In the genomic region with DNA sequence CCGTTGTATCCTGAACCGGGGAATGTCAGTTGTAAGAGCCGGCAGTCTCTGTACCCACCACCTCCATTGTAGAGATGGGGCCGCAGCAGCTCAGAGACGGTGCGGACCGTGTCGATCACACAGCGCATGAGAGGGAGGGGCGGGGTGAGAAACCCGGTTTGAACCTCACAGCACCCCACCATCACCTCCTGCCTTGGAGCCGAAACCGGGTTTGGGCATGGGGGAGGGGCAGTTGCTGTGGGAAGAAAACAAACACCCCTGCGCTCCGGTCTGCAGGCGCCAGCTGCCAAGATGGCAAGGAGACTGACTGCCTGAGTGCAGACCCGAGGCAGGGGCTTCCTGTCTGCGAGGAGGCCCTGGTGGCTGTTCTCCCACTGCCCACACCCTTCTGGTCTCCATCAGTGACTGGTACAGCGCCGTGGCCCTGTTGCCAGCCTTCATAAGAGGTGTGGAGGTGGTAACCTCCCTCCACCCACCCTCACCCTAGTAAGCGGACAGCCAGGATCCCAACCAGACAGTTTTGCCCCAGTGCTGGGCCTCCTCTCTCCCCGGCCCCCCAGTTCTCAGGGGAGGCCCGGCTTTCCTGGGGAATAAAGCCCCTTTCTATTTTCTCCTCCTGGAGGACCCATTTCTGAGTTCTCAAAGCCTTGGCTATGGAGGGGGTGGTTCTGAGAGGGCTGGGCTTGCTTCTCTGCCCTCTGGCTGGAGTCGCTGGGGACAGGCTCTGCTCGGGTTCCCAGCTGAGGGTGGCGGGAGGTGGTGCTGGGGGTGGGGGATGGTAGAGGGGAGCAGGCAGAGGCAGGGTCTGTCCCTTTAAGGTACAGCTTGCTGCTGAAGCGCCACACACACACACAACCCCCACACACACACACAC, we compare ENCODE assay signal across 9 cellular contexts.
DNase-seq lines count a peak whose midpoint lies in the region; ATAC-seq and TF ChIP-seq lines count a peak whose summit lies in the region.
"Had no signal": no experiment of that assay in that cellular context is flagged by ENCODE, and none has a peak within 500 bp of the region (broad histone marks: within the 10 kb centered on the region; RNA-seq: fewer than 3 reads in every experiment).

No MANE protein-coding gene starts in this region.

- H3K27me3 ChIP-seq in right atrium auricular region (no peaks in the 10 kb centered on the region), mesenchymal stem cell (ENCODE audit: control insufficient read depth in 1 of 2, insufficient read depth in 1 of 2, low read length in 2 of 2) (peaks cover 33 to 67% of the 10 kb centered on the region in 2 experiments), uterus (no peaks in the 10 kb centered on the region)

- H3K4me3 ChIP-seq in right atrium auricular region (peak overlapping the region in 1 of 2 donors; percentile 48), mesenchymal stem cell (ENCODE audit: insufficient read depth in 1 of 2, low read depth in 1 of 2, low read length in 2 of 2) (peak overlapping the region in 1 of 2 experiments; percentile 58), uterus (peak overlapping the region; percentile 0 to 48)

- H2AFZ ChIP-seq in mesenchymal stem cell (ENCODE audit: low read depth, low read length): peak overlapping the region; percentile 63

- peak overlapping the region; percentile 60 to 98 for H2BK12ac ChIP-seq in mesenchymal stem cell (ENCODE audit: low read length in 2 of 2)

- H3K36me3 ChIP-seq in right atrium auricular region (no peaks in the 10 kb centered on the region), mesenchymal stem cell (ENCODE audit: control insufficient read depth in 1 of 2, insufficient read depth in 2 of 2, low read depth in 1 of 2, low read length in 2 of 2) (no peaks in the 10 kb centered on the region), uterus (no peaks in the 10 kb centered on the region)

- peak overlapping the region; percentile 97 for H4K91ac ChIP-seq in mesenchymal stem cell (ENCODE audit: low read length)

- H2BK15ac ChIP-seq in mesenchymal stem cell (ENCODE audit: low read depth, poor library complexity, severe bottlenecking): peak overlapping the region; percentile 97

- H4K8ac ChIP-seq in mesenchymal stem cell (ENCODE audit: low read length): peak overlapping the region; percentile 99

- no peaks in the 10 kb centered on the region for H3K79me1 ChIP-seq in mesenchymal stem cell (replicated peaks; ENCODE audit: low read length, poor library complexity, severe bottlenecking)

- no peak overlapping the region for H3K9ac ChIP-seq in mesenchymal stem cell (ENCODE audit: low read length)

- H3K4me1 ChIP-seq in right atrium auricular region (peaks cover 0 to 20% of the 10 kb centered on the region in 2 donors), mesenchymal stem cell (ENCODE audit: control insufficient read depth, insufficient read depth, low read depth, low read length) (peaks cover 21% of the 10 kb centered on the region), uterus (peaks cover 0 to 16% of the 10 kb centered on the region in 2 donors)

- no peak overlapping the region for H2AK5ac ChIP-seq in mesenchymal stem cell (ENCODE audit: low read length, severe bottlenecking)

- H3K4me2 ChIP-seq in mesenchymal stem cell (ENCODE audit: low read length, poor library complexity, severe bottlenecking): no peak overlapping the region

- H3K27ac ChIP-seq in right atrium auricular region: no peak overlapping the region
- no peak overlapping the region for H3K27ac ChIP-seq in mesenchymal stem cell (ENCODE audit: low read length, poor library complexity, severe bottlenecking)
- peak overlapping the region; percentile 79 to 82 for H3K27ac ChIP-seq in uterus

- ATAC-seq in Right ventricle myocardium inferior: peak; percentile 38
- ATAC-seq in GM21619 (IDR thresholded peaks at IDR 0.05; ENCODE audit: unreplicated experiment): no peak
- ATAC-seq in GM18517 (IDR thresholded peaks at IDR 0.05; ENCODE audit: unreplicated experiment): no peak

- peak overlapping the region; percentile 42 to 87 for H3K4ac ChIP-seq in mesenchymal stem cell (ENCODE audit: low read depth in 1 of 2, low read length in 2 of 2)

- H3K14ac ChIP-seq in mesenchymal stem cell (ENCODE audit: low read length in 2 of 2): peak overlapping the region in 1 of 2 experiments; percentile 23

- intact Hi-C loops in Right ventricle myocardium inferior (cut with DNase I): no loop called here
- intact Hi-C loops in uterus (cut with DNase I; ENCODE audit: low total_unique reads): no loop called here

- DNase-seq in Right ventricle myocardium inferior (ENCODE audit: missing footprints): no peak
- DNase-seq in right atrium auricular region (ENCODE audit: low spot score): no peak
- peak; percentile 31 for DNase-seq in activated naive CD4-positive, alpha-beta T cell treated with anti-CD3 and anti-CD28 coated beads, Interleukin-2, amount 50 U/mL, for 16 hours
- no peak for DNase-seq in mesenchymal stem cell
- DNase-seq in uterus: peak; percentile 47 to 54
- no peak for DNase-seq in Kasumi-1 (lab: John Stamatoyannopoulos, UW)
- DNase-seq: T1000 had no signal

- H3K18ac ChIP-seq in mesenchymal stem cell (ENCODE audit: low read depth in 1 of 2, low read length in 2 of 2): peak overlapping the region; percentile 74 to 96

- H3K9me3 ChIP-seq in right atrium auricular region (no peaks in the 10 kb centered on the region), mesenchymal stem cell (ENCODE audit: control insufficient read depth, low read length) (no peaks in the 10 kb centered on the region), uterus (no peaks in the 10 kb centered on the region)

- no peak for TF ChIP-seq CTCF in right atrium auricular region (IDR thresholded peaks at IDR 0.05)
- no peak for TF ChIP-seq CTCF in uterus (IDR thresholded peaks at IDR 0.05)

- no peak overlapping the region for H2BK5ac ChIP-seq in mesenchymal stem cell (ENCODE audit: low read depth, low read length, poor library complexity, severe bottlenecking)

- 14% methylated on average over 20 of the region's 27 CpGs for WGBS in mesenchymal stem cell

- peak overlapping the region in 1 of 2 experiments; percentile 57 for H3K23ac ChIP-seq in mesenchymal stem cell (ENCODE audit: low read length in 2 of 2)

- peak overlapping the region; percentile 42 for H2BK120ac ChIP-seq in mesenchymal stem cell (ENCODE audit: low read depth, low read length)

- no peak for TF ChIP-seq POLR2A in uterus (IDR thresholded peaks at IDR 0.05)

Comparison
In these comparisons a context has a peak if more than half of its experiments do, and no peak if none do; other contexts are left out.
1. DNase-seq: peak in activated naive CD4-positive, alpha-beta T cell treated with anti-CD3 and anti-CD28 coated beads, Interleukin-2, amount 50 U/mL, for 16 hours (single experiment) and uterus (2 of 2); none in Right ventricle myocardium inferior (single experiment), right atrium auricular region (single experiment), mesenchymal stem cell (single experiment) and Kasumi-1 (0 of 2).
2. H3K27ac ChIP-seq: peak in uterus (2 of 2); none in right atrium auricular region (0 of 2) and mesenchymal stem cell (single experiment).